ENCODE assay signal across 9 cellular contexts in the genomic region with DNA sequence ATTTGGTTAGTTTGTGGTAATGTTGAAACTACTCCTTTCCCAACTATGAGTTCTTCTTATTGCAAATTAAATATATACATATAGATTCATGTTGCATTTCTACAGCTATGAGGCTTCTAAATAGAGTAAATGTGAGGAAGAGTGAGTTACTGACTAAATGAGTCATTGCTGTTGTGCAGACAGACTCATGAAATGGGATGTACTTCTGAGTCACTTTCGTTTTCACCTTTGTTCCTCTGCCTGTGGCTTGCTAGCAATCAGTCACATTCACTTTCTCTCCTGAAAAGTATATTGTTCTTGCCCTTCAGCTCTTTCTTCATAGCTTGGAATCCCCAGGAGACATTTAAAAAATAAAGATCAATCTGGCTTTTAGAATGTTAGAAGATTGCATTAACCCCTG.
DNase-seq lines count a peak whose midpoint lies in the region; ATAC-seq and TF ChIP-seq lines count a peak whose summit lies in the region.
"Had no signal": no experiment of that assay in that cellular context is flagged by ENCODE, and none has a peak within 500 bp of the region (broad histone marks: within the 10 kb centered on the region; RNA-seq: fewer than 3 reads in every experiment).

No MANE protein-coding gene starts in this region.

- H3K36me3 ChIP-seq in adipocyte (ENCODE audit: control insufficient read depth, insufficient read depth, low read length, severe bottlenecking) (no peaks in the 10 kb centered on the region), smooth muscle cell (ENCODE audit: low read depth) (no peaks in the 10 kb centered on the region)

- H3K27ac Mint-ChIP-seq in osteocyte (ENCODE audit: unreplicated experiment), result no peak overlapping the region

- H4K20me1 ChIP-seq in smooth muscle cell (ENCODE audit: low read depth), result no peaks in the 10 kb centered on the region

- H3K9me3 ChIP-seq in adipocyte (ENCODE audit: control insufficient read depth, low read length) (no peaks in the 10 kb centered on the region), smooth muscle cell (replicated peaks; ENCODE audit: low read depth) (no peaks in the 10 kb centered on the region)

- TF ChIP-seq CTCF in osteocyte (IDR thresholded peaks at IDR 0.05) (no peak), smooth muscle cell (IDR thresholded peaks at IDR 0.05; ENCODE audit: borderline replicate concordance, insufficient read depth, poor library complexity, severe bottlenecking) (no peak)

- H3K4me1 Mint-ChIP-seq in osteocyte (ENCODE audit: unreplicated experiment), result no peaks in the 10 kb centered on the region

- H3K4me1 ChIP-seq in adipocyte (ENCODE audit: control insufficient read depth, insufficient read depth, low read length) (peaks cover 4% of the 10 kb centered on the region), smooth muscle cell (ENCODE audit: low read depth) (no peaks in the 10 kb centered on the region)

- no peaks in the 10 kb centered on the region for H3K36me3 Mint-ChIP-seq in osteocyte (ENCODE audit: unreplicated experiment)

- H3K4me3 Mint-ChIP-seq in osteocyte (ENCODE audit: unreplicated experiment), result no peak overlapping the region

- no peaks in the 10 kb centered on the region for H3K79me2 ChIP-seq in smooth muscle cell (ENCODE audit: low read depth)

- WGBS in smooth muscle cell (ENCODE audit: low lambda C conversion rate), result 42% methylated on average over 1 of the region's 1 CpG

- no peak overlapping the region for H3K4me3 ChIP-seq in adipocyte (ENCODE audit: low read length)
- no peak overlapping the region for H3K4me3 ChIP-seq in smooth muscle cell
- H3K4me3 ChIP-seq: K562 had no signal

- H3K4me2 ChIP-seq in smooth muscle cell, result no peak overlapping the region

- no peak overlapping the region for H3K27ac ChIP-seq in smooth muscle cell (ENCODE audit: low read depth)

- no peak overlapping the region for H2AFZ ChIP-seq in smooth muscle cell (ENCODE audit: low read depth)

- no peaks in the 10 kb centered on the region for H3K27me3 ChIP-seq in adipocyte (replicated peaks; ENCODE audit: control insufficient read depth, insufficient read depth, low read length)
- no peaks in the 10 kb centered on the region for H3K27me3 ChIP-seq in smooth muscle cell (ENCODE audit: low read depth)

- no peaks in the 10 kb centered on the region for H3K9me3 Mint-ChIP-seq in osteocyte (ENCODE audit: unreplicated experiment)

- H3F3A ChIP-seq in smooth muscle cell (ENCODE audit: low read depth), result no peaks in the 10 kb centered on the region

- DNase-seq in adipocyte (ENCODE audit: low read depth), result peak; percentile 46
- no peak for DNase-seq in NCI-H446 treated with DMSO at 0.1 percent for 48 hours (lab: John Stamatoyannopoulos, UW)
- DNase-seq in osteocyte (ENCODE audit: extremely low spot score, unreplicated experiment), result no peak
- DNase-seq in smooth muscle cell (lab: John Stamatoyannopoulos, UW; ENCODE audit: unreplicated experiment), result no peak
- no peak for DNase-seq in dedifferentiated amniotic fluid mesenchymal stem cell (ENCODE audit: extremely low spot score)

- no peaks in the 10 kb centered on the region for H3K27me3 Mint-ChIP-seq in osteocyte (ENCODE audit: unreplicated experiment)

- ATAC-seq in GM18499 (IDR thresholded peaks at IDR 0.05; ENCODE audit: insufficient read depth, unreplicated experiment), result peak; percentile 100
- peak; percentile 100 for ATAC-seq in GM21515 (IDR thresholded peaks at IDR 0.05; ENCODE audit: unreplicated experiment)
- peak; percentile 100 for ATAC-seq in HG03575 (IDR thresholded peaks at IDR 0.05; ENCODE audit: extremely low read depth, insufficient number of reproducible peaks, low FRiP score, unreplicated experiment)
- ATAC-seq: K562 had no signal

- H3K9ac ChIP-seq in adipocyte (ENCODE audit: low read length), result no peak overlapping the region
- no peak overlapping the region for H3K9ac ChIP-seq in smooth muscle cell (ENCODE audit: low read depth)
